8 cellular contexts compared by ENCODE assay signal in the genomic region with DNA sequence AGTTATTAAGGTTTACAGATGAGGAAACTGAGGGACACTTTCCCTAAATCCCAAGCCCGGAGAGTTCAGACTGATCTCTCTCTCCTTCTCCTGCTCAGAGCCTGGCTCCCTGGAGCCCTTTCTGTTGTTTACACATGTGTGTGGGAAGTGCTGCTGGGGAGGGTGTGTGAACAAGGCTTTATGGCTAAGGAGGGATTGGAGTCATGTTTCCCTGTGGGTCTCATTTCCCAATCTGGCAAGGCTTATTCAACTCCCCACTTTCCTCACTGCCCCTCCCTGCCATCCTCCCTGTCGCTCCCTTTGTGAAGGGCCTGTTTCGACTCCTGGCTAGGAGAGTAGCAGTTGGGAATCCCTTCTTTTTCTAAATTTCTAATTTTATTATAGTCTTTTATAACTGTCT. TPM values are rescaled to one million over a fixed set of nuclear protein-coding genes. Genes with fewer than 3 reads are reported as not detected.
DNase-seq lines count a peak whose midpoint lies in the region; TF ChIP-seq lines count a peak whose summit lies in the region.
"Not testable (repeated sequence)": the region's sequence is repeated elsewhere in the genome, so short reads cannot be mapped to it uniquely, and the experiment has no call there.

No MANE protein-coding gene starts in this region.

- not testable (repeated sequence) for H3K79me2 ChIP-seq in fibroblast of lung (ENCODE audit: control insufficient read depth, insufficient read depth, low read length); hepatocyte

- not testable (repeated sequence) for H3K36me3 Mint-ChIP-seq in nephron progenitor cell (ENCODE audit: low read depth)

- intact Hi-C loops in uterus (cut with DNase I; ENCODE audit: low total_unique reads): not testable (repeated sequence)

- H3K4me1 ChIP-seq in adipocyte (ENCODE audit: control insufficient read depth, insufficient read depth, low read length): peaks cover 58% of the 10 kb centered on the region
- H3K4me1 ChIP-seq in fibroblast of lung (ENCODE audit: control insufficient read depth, extremely low read depth, insufficient read depth, low read length); hepatocyte (ENCODE audit: insufficient read depth); uterus: not testable (repeated sequence)

- H3K36me3 ChIP-seq in BJ (ENCODE audit: control insufficient read depth, insufficient read depth, low read length); adipocyte (ENCODE audit: control insufficient read depth, insufficient read depth, low read length, severe bottlenecking); fibroblast of lung (ENCODE audit: control insufficient read depth, insufficient read depth, low read length); hepatocyte (replicated peaks; ENCODE audit: insufficient read depth, low read depth); uterus: not testable (repeated sequence)

- H4K20me1 ChIP-seq in fibroblast of lung (ENCODE audit: control insufficient read depth, extremely low read depth, insufficient read depth, low read length); hepatocyte (ENCODE audit: insufficient read depth, poor library complexity, severe bottlenecking): not testable (repeated sequence)

- TF ChIP-seq POLR2A in uterus (IDR thresholded peaks at IDR 0.05): not testable (repeated sequence)

- 21% methylated on average over 3 of the region's 3 CpGs for WGBS in hepatocyte (ENCODE audit: low lambda C conversion rate, missing lambda C conversion rate)

- not testable (repeated sequence) for H3K4me1 Mint-ChIP-seq in nephron progenitor cell

- not testable (repeated sequence) for H3K27me3 ChIP-seq in BJ (ENCODE audit: control insufficient read depth, insufficient read depth, low read length); adipocyte (replicated peaks; ENCODE audit: control insufficient read depth, insufficient read depth, low read length); fibroblast of lung (ENCODE audit: control insufficient read depth, insufficient read depth, low read length); hepatocyte; uterus

- not testable (repeated sequence) for H2AFZ ChIP-seq in fibroblast of lung (ENCODE audit: low read length); hepatocyte

- H3K9me2 ChIP-seq in hepatocyte (replicated peaks; ENCODE audit: insufficient read depth): not testable (repeated sequence)

- not testable (repeated sequence) for H3K27ac ChIP-seq in fibroblast of lung (ENCODE audit: insufficient read depth, low read length); hepatocyte; uterus

- CTCF ChIA-PET in BJ (lab: Yijun Ruan, JAX): not testable (repeated sequence)

- DNase-seq in BJ (ENCODE audit: low read depth) (peak; percentile 26), LHCN-M2 (ENCODE audit: low read depth) (peak; percentile 57), NCI-H226 (peak; percentile 65), adipocyte (ENCODE audit: low read depth) (peak; percentile 66), fibroblast of lung (ENCODE audit: low read depth in 2 of 2) (peak; percentile 43 to 73), hepatocyte (ENCODE audit: low spot score) (peak; percentile 30), nephron progenitor cell (peak; percentile 29), uterus (peak; percentile 25 to 29)

- peak overlapping the region; percentile 96 for H3K27ac Mint-ChIP-seq in nephron progenitor cell

- not testable (repeated sequence) for H3K27me3 Mint-ChIP-seq in nephron progenitor cell (ENCODE audit: low read depth, poor library complexity)

- TF ChIP-seq CTCF in BJ (IDR thresholded peaks at IDR 0.05; ENCODE audit: insufficient read depth, low read depth, low read length); fibroblast of lung (conservative IDR thresholded peaks at IDR 0.05 in 1 of 2, IDR thresholded peaks at IDR 0.05 in 1 of 2; ENCODE audit: low read depth in 1 of 2, low read length in 2 of 2); hepatocyte (IDR thresholded peaks at IDR 0.05; ENCODE audit: poor library complexity); nephron progenitor cell (IDR thresholded peaks at IDR 0.05); uterus (IDR thresholded peaks at IDR 0.05): not testable (repeated sequence)

- POLR2A ChIA-PET in BJ (lab: Charles Lee): not testable (repeated sequence)

- H3K9me3 ChIP-seq in adipocyte (ENCODE audit: control insufficient read depth, low read length); fibroblast of lung (ENCODE audit: control insufficient read depth, insufficient read depth, low read depth, low read length); hepatocyte (ENCODE audit: low read depth); uterus: not testable (repeated sequence)

- H3K9me3 Mint-ChIP-seq in nephron progenitor cell: not testable (repeated sequence)

- H3K4me3 ChIP-seq in BJ (ENCODE audit: low read depth, low read length); adipocyte (ENCODE audit: low read length); fibroblast of lung (replicated peaks in 1 of 4; ENCODE audit: control extremely low read depth in 1 of 4, insufficient read depth in 1 of 4, low read depth in 3 of 4, low read length in 4 of 4); hepatocyte; uterus: not testable (repeated sequence)

- H3K4me3 Mint-ChIP-seq in nephron progenitor cell: not testable (repeated sequence)

- peak overlapping the region; percentile 64 for H3K9ac ChIP-seq in adipocyte (ENCODE audit: low read length)
- not testable (repeated sequence) for H3K9ac ChIP-seq in fibroblast of lung (ENCODE audit: insufficient read depth, low read length)

- H3K4me2 ChIP-seq in fibroblast of lung (ENCODE audit: extremely low read depth, insufficient read depth, low read length); hepatocyte: not testable (repeated sequence)

RNA-seq across cellular contexts. Expression of a gene that starts 57.3 kb away (rescaled TPM):
- polyA plus RNA-seq in BJ (2011; rRNA removed) (1.1 and 1.6 TPM in 2 replicates), fibroblast of lung (0.26 and 0.28 TPM in 2 replicates), hepatocyte (0.05 and 0.16 TPM in 2 replicates)
- 1.3 and 1.7 TPM in 2 replicates for polyA minus RNA-seq in BJ (2011; rRNA and poly(A)+ RNA removed)
- total RNA-seq in LHCN-M2 (2014; rRNA removed) (2.3 and 4.2 TPM in 2 replicates), fibroblast of lung (0.50 and 0.51 TPM in 2 replicates), hepatocyte (0.20 TPM in 1 of 2 replicates, not detected in the other), uterus (10 to 100 TPM in 1 of 4 donors, 1 to 10 TPM in 3; 2.8 to 23.9 (median 6.0) TPM)
- polyA plus RNA-seq in LHCN-M2 (2012): 12.6 TPM
- 0.63 and 1.9 TPM in 2 replicates for polyA plus RNA-seq in fibroblast of lung (2012)
- 0.52 and 2.3 TPM in 2 replicates for polyA minus RNA-seq in fibroblast of lung (ENCODE audit: low replicate concordance)
